In the genomic region with DNA sequence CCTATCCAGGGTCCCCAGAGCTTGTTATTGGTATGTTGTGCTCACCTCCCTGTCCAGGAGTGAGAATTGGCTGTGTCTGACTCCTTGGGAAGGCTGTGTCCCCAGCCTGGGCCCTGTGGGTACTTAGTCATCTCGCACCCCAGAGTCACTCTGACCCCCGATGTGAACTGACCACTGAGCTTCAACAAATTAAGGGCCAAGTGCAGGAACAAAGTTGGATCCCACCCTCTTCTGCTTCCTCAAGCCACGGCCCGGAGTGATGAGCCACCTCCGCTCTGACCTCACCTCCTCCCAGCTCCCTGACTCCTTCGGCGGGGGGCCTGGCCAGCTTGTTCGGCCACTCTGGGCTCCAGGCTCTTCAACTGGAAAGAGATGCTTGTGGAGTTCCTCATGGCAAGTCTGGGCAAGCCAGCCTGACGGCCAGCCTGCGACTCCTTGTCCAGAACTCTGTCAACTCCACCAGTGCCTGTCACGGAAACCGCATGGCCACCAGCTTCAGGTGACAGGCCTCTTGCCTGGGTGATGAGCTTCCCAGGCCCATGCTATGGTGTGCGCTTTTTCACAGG, we compare ENCODE assay signal across 17 cellular contexts. TPM values are rescaled to one million over a fixed set of nuclear protein-coding genes. Genes with fewer than 3 reads are reported as not detected.
DNase-seq lines count a peak whose midpoint lies in the region; ATAC-seq and TF ChIP-seq lines count a peak whose summit lies in the region.
"Had no signal": no experiment of that assay in that cellular context is flagged by ENCODE, and none has a peak within 500 bp of the region (broad histone marks: within the 10 kb centered on the region; RNA-seq: fewer than 3 reads in every experiment).

No MANE protein-coding gene starts in this region.

- intact Hi-C loops in body of pancreas (cut with DNase I): no loop called here
- intact Hi-C loops in lower lobe of right lung (cut with DNase I): no loop called here

- TF ChIP-seq POLR2A in body of pancreas (IDR thresholded peaks at IDR 0.05) (no peak), Peyer's patch (IDR thresholded peaks at IDR 0.05) (no peak)

- no peak for ATAC-seq in body of pancreas
- ATAC-seq in lower lobe of right lung: peak in 1 of 2 donors; percentile 5
- ATAC-seq in stimulated activated effector memory CD8-positive, alpha-beta T cell treated with anti-CD3 and anti-CD28 coated beads, Interleukin-12 subunit alpha, Interleukin-12 subunit beta, amount 100 ng/mL, for 72 hours: no peak
- ATAC-seq: gastroesophageal sphincter had no signal

- H3K4me1 ChIP-seq in body of pancreas: peaks cover 59% of the 10 kb centered on the region
- H3K4me1 ChIP-seq in lower lobe of right lung: peaks cover 47% of the 10 kb centered on the region
- H3K4me1 ChIP-seq in Peyer's patch: peaks cover 0 to 19% (median 0%) of the 10 kb centered on the region in 4 donors
- H3K4me1 ChIP-seq: colonic mucosa, gastroesophageal sphincter had no signal

- peak; percentile 35 for DNase-seq in HT-29 (ENCODE audit: low spot score)
- DNase-seq in body of pancreas: no peak
- DNase-seq in lower lobe of right lung: peak; percentile 63
- no peak for DNase-seq in stimulated activated effector memory CD8-positive, alpha-beta T cell treated with anti-CD3 and anti-CD28 coated beads, Interleukin-12 subunit alpha, Interleukin-12 subunit beta, amount 100 ng/mL, for 72 hours (ENCODE audit: low spot score in 2 of 2)
- no peak for DNase-seq in Peyer's patch
- DNase-seq in NCI-H187 treated with DMSO at 0.1 percent for 48 hours (lab: John Stamatoyannopoulos, UW): no peak
- DNase-seq in activated T-cell treated with anti-CD3 and anti-CD28 coated beads, Interleukin-2, amount 50 U/mL, for 48 hours: no peak
- DNase-seq: activated CD8-positive, alpha-beta memory T cell treated with anti-CD3 and anti-CD28 coated beads, Interleukin-2, amount 50 U/mL, for 4 hours; activated naive CD4-positive, alpha-beta T cell treated with anti-CD3 and anti-CD28 coated beads for 36 hours; colonic mucosa; NCI-H446; T-helper 9 cell had no signal

- H3K4me3 ChIP-seq in body of pancreas (no peak overlapping the region), lower lobe of right lung (no peak overlapping the region), Peyer's patch (no peak overlapping the region)
- H3K4me3 ChIP-seq: colonic mucosa, gastroesophageal sphincter, lung had no signal

- TF ChIP-seq CTCF in body of pancreas (IDR thresholded peaks at IDR 0.05) (no peak), lower lobe of right lung (IDR thresholded peaks at IDR 0.05) (no peak), Peyer's patch (IDR thresholded peaks at IDR 0.05) (no peak)

- no peaks in the 10 kb centered on the region for H3K36me3 Mint-ChIP-seq in stimulated activated effector memory CD8-positive, alpha-beta T cell treated with anti-CD3 and anti-CD28 coated beads, Interleukin-12 subunit alpha, Interleukin-12 subunit beta, amount 100 ng/mL, for 72 hours

- no peak overlapping the region for H3K4me3 Mint-ChIP-seq in stimulated activated effector memory CD8-positive, alpha-beta T cell treated with anti-CD3 and anti-CD28 coated beads, Interleukin-12 subunit alpha, Interleukin-12 subunit beta, amount 100 ng/mL, for 72 hours
- H3K4me3 Mint-ChIP-seq: activated naive CD4-positive, alpha-beta T cell treated with anti-CD3 and anti-CD28 coated beads for 36 hours; neural crest cell had no signal

- no peaks in the 10 kb centered on the region for H3K36me3 ChIP-seq in body of pancreas (replicated peaks in 1 of 2; ENCODE audit: insufficient read depth in 1 of 2, low read depth in 2 of 2)
- H3K36me3 ChIP-seq in lower lobe of right lung: no peaks in the 10 kb centered on the region
- H3K36me3 ChIP-seq in Peyer's patch: no peaks in the 10 kb centered on the region
- H3K36me3 ChIP-seq: colonic mucosa, gastroesophageal sphincter had no signal

- H3K27ac ChIP-seq in body of pancreas: peak overlapping the region; percentile 77 to 89 (median 89)
- H3K27ac ChIP-seq in lower lobe of right lung: no peak overlapping the region
- no peak overlapping the region for H3K27ac ChIP-seq in Peyer's patch
- H3K27ac ChIP-seq: colonic mucosa had no signal

- H3K9me3 ChIP-seq in body of pancreas: no peaks in the 10 kb centered on the region
- H3K9me3 ChIP-seq in lower lobe of right lung: no peaks in the 10 kb centered on the region
- no peaks in the 10 kb centered on the region for H3K9me3 ChIP-seq in Peyer's patch
- H3K9me3 ChIP-seq: colonic mucosa, gastroesophageal sphincter had no signal

- H3K9me3 Mint-ChIP-seq in stimulated activated effector memory CD8-positive, alpha-beta T cell treated with anti-CD3 and anti-CD28 coated beads, Interleukin-12 subunit alpha, Interleukin-12 subunit beta, amount 100 ng/mL, for 72 hours: no peaks in the 10 kb centered on the region
- H3K9me3 Mint-ChIP-seq: activated naive CD4-positive, alpha-beta T cell treated with anti-CD3 and anti-CD28 coated beads for 36 hours; neural crest cell had no signal

- 94% methylated on average over 8 to 13 of the region's 13 CpGs for WGBS in body of pancreas, 2 donors

- H3K27ac Mint-ChIP-seq in stimulated activated effector memory CD8-positive, alpha-beta T cell treated with anti-CD3 and anti-CD28 coated beads, Interleukin-12 subunit alpha, Interleukin-12 subunit beta, amount 100 ng/mL, for 72 hours: peak overlapping the region; percentile 38
- H3K27ac Mint-ChIP-seq: activated naive CD4-positive, alpha-beta T cell treated with anti-CD3 and anti-CD28 coated beads for 36 hours had no signal

- peaks cover 34% of the 10 kb centered on the region for H3K4me1 Mint-ChIP-seq in stimulated activated effector memory CD8-positive, alpha-beta T cell treated with anti-CD3 and anti-CD28 coated beads, Interleukin-12 subunit alpha, Interleukin-12 subunit beta, amount 100 ng/mL, for 72 hours

- no peaks in the 10 kb centered on the region for H3K27me3 ChIP-seq in body of pancreas
- H3K27me3 ChIP-seq in lower lobe of right lung (ENCODE audit: low read depth): no peaks in the 10 kb centered on the region
- H3K27me3 ChIP-seq in Peyer's patch: no peaks in the 10 kb centered on the region
- H3K27me3 ChIP-seq: colonic mucosa, gastroesophageal sphincter had no signal

RNA-seq across cellular contexts. Expression of gene MPRIP, which starts 22.3 kb away (rescaled TPM):
- total RNA-seq in HT-29 (2014; rRNA removed; shearing (Covaris generic)): 147 and 162 TPM in 2 replicates
- 100 to 1,000 TPM; 147 to 269 TPM for total RNA-seq in body of pancreas
- 232 TPM for total RNA-seq in lower lobe of right lung
- total RNA-seq in Peyer's patch: 100 to 1,000 TPM; 141 to 305 (median 291) TPM

RNA-seq across cellular contexts. Expression of gene TNFRSF13B, which starts 48.1 kb away (rescaled TPM):
- not detected in 2 replicates for total RNA-seq in HT-29 (2014; rRNA removed; shearing (Covaris generic))
- total RNA-seq in body of pancreas (not detected), lower lobe of right lung (0.27 TPM), Peyer's patch (10 to 100 TPM in 1 of 4 donors, 1 to 10 TPM in 1, not detected in 2; 3.2 to 86.6 TPM)
- total RNA-seq: activated naive CD4-positive, alpha-beta T cell treated with anti-CD3 and anti-CD28 coated beads for 36 hours; neural crest cell; right cardiac atrium; SK-MEL-5 had no signal

Comparison
In these comparisons a context has a peak if more than half of its experiments do, and no peak if none do; other contexts are left out.
1. DNase-seq: peak in HT-29 (single experiment) and lower lobe of right lung (single experiment); none in body of pancreas (0 of 4), stimulated activated effector memory CD8-positive, alpha-beta T cell treated with anti-CD3 and anti-CD28 coated beads, Interleukin-12 subunit alpha, Interleukin-12 subunit beta, amount 100 ng/mL, for 72 hours (0 of 2), Peyer's patch (0 of 3), NCI-H187 treated with DMSO at 0.1 percent for 48 hours (single experiment) and activated T-cell treated with anti-CD3 and anti-CD28 coated beads, Interleukin-2, amount 50 U/mL, for 48 hours (0 of 2).
2. H3K27ac ChIP-seq: peak in body of pancreas (4 of 4); none in lower lobe of right lung (single experiment) and Peyer's patch (0 of 4).